ENCODE assay signal across 24 cellular contexts in the genomic region with DNA sequence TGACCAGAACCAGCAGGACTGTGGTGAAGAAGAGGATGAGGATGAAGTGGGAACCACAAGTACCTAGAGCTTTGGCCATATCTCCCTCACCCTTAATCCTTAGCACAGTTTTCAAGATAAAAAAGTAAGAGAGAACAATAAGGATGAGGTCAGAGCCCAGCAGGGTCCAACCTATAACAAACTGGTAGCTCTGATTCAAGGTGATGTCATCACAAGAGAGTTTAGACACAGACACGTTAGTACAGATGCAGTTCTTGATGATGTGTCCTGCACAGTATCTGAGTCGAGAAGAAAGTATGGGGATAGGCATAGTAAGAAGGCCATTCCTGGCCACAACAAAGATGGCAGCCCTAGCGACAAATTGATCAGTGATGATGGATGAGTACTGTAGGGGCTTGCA. TPM values are rescaled to one million over a fixed set of nuclear protein-coding genes. Genes with fewer than 3 reads are reported as not detected.
DNase-seq lines count a peak whose midpoint lies in the region; ATAC-seq, FAIRE-seq and TF ChIP-seq lines count a peak whose summit lies in the region.
"Had no signal": no experiment of that assay in that cellular context is flagged by ENCODE, and none has a peak within 500 bp of the region (broad histone marks: within the 10 kb centered on the region; RNA-seq: fewer than 3 reads in every experiment).

No MANE protein-coding gene starts in this region.

- H3K79me1 ChIP-seq in neuronal stem cell (ENCODE audit: low read depth, low read length): no peaks in the 10 kb centered on the region

- in situ Hi-C loops in K562 (cut with MboI): no loop called here

- H3K4me3 ChIP-seq in HEK293 (ENCODE audit: low read depth, low read length) (no peak overlapping the region), K562 (no peak overlapping the region), neuronal stem cell (ENCODE audit: low read length in 2 of 2) (no peak overlapping the region)
- no peak overlapping the region for H3K4me3 ChIP-seq in effector memory CD4-positive, alpha-beta T cell (ENCODE audit: insufficient read depth, low read depth, low read length, poor library complexity, severe bottlenecking)

- H3K4me3 Mint-ChIP-seq in osteocyte (ENCODE audit: unreplicated experiment): no peak overlapping the region
- H3K4me3 Mint-ChIP-seq: HFFc6 had no signal

- H3K4me2 ChIP-seq in K562 (ENCODE audit: insufficient read depth, low read length) (no peak overlapping the region), neuronal stem cell (ENCODE audit: insufficient read depth, low read length, poor library complexity, severe bottlenecking) (no peak overlapping the region)

- H3K27me3 Mint-ChIP-seq in osteocyte (ENCODE audit: unreplicated experiment): no peaks in the 10 kb centered on the region

- TF ChIP-seq RAD21 in K562 (CRISPR knock-in tag; conservative IDR thresholded peaks at IDR 0.05 in 1 of 2, IDR thresholded peaks at IDR 0.05 in 1 of 2): no peak

- H2AFZ ChIP-seq in K562 (ENCODE audit: low read depth, low read length) (no peak overlapping the region), neuronal stem cell (ENCODE audit: low read length) (no peak overlapping the region)

- TF ChIP-seq CTCF in HEK293 (tag by site-specific recombination; IDR thresholded peaks at IDR 0.05): no peak
- no peak for TF ChIP-seq CTCF in K562 (IDR thresholded peaks at IDR 0.05 in 2 of 3, conservative IDR thresholded peaks at IDR 0.05 in 1 of 3; ENCODE audit: insufficient read depth in 2 of 3, low read depth in 1 of 3, low read length in 3 of 3)
- no peak for TF ChIP-seq CTCF in osteocyte (IDR thresholded peaks at IDR 0.05)

- ATAC-seq in K562: no peak
- ATAC-seq: SK-N-SH treated with all-trans-retinoic acid at 6 μM for 48 hours had no signal

- H3K27me3 ChIP-seq in K562 (ENCODE audit: control insufficient read depth in 2 of 2, insufficient read depth in 2 of 2, low read length in 2 of 2) (peaks cover 0 to 7% of the 10 kb centered on the region in 2 experiments; a peak in 2 of 5 replicates), neuronal stem cell (ENCODE audit: control insufficient read depth in 3 of 3, insufficient read depth in 3 of 3, low read depth in 1 of 3, low read length in 3 of 3) (no peaks in the 10 kb centered on the region)
- no peaks in the 10 kb centered on the region for H3K27me3 ChIP-seq in effector memory CD4-positive, alpha-beta T cell (replicated peaks; ENCODE audit: control insufficient read depth, insufficient read depth, low read length, poor library complexity, severe bottlenecking)
- H3K27me3 ChIP-seq: BE2C had no signal

- H2AK5ac ChIP-seq in neuronal stem cell (ENCODE audit: low read depth, low read length): no peak overlapping the region

- H3K36me3 ChIP-seq in HEK293 (ENCODE audit: control insufficient read depth in 2 of 2, insufficient read depth in 1 of 2, low read length in 2 of 2) (no peaks in the 10 kb centered on the region), K562 (ENCODE audit: control insufficient read depth, insufficient read depth, low read length) (no peaks in the 10 kb centered on the region), neuronal stem cell (replicated peaks in 1 of 2; ENCODE audit: control insufficient read depth in 2 of 2, insufficient read depth in 2 of 2, low read length in 2 of 2) (no peaks in the 10 kb centered on the region)
- H3K36me3 ChIP-seq in effector memory CD4-positive, alpha-beta T cell (ENCODE audit: control insufficient read depth, insufficient read depth, low read length): no peaks in the 10 kb centered on the region
- H3K36me3 ChIP-seq: BE2C had no signal

- no peak overlapping the region for H3K4ac ChIP-seq in neuronal stem cell (ENCODE audit: low read length)

- 0% methylated on average over 3 of the region's 3 CpGs for WGBS in K562 (ENCODE audit: insufficient coverage, low coverage, missing lambda C conversion rate)
- WGBS in neuronal stem cell (ENCODE audit: extremely low coverage in 2 of 2, insufficient read length in 2 of 2, insufficient replicate concordance in 1 of 2), 2 donors: no CpG with 5 or more reads among the region's 3 CpGs

- no peak overlapping the region for H3K27ac Mint-ChIP-seq in osteocyte (ENCODE audit: unreplicated experiment)
- H3K27ac Mint-ChIP-seq: HFFc6 had no signal

- H3K4me1 Mint-ChIP-seq in osteocyte (ENCODE audit: unreplicated experiment): no peaks in the 10 kb centered on the region

- H3K9ac ChIP-seq in K562 (ENCODE audit: insufficient read depth in 1 of 2, low read depth in 2 of 2, low read length in 2 of 2) (no peak overlapping the region), neuronal stem cell (ENCODE audit: low read depth, low read length, poor library complexity) (no peak overlapping the region)

- FAIRE-seq in K562 (lab: Jason Lieb, UNC): no peak
- FAIRE-seq: D721Med, HTR-8/SVneo had no signal

- no peak overlapping the region for H4K8ac ChIP-seq in neuronal stem cell (ENCODE audit: low read depth, low read length)

- no peak overlapping the region for H2BK12ac ChIP-seq in neuronal stem cell (ENCODE audit: low read length)

- H3K36me3 Mint-ChIP-seq in osteocyte (ENCODE audit: unreplicated experiment): no peaks in the 10 kb centered on the region

- CTCF ChIA-PET in HEK293 (lab: Yijun Ruan, JAX): no interaction called here
- CTCF ChIA-PET in K562 (lab: Yijun Ruan, JAX; ENCODE audit: low intra/inter-chr PET ratio): no interaction called here

- no peaks in the 10 kb centered on the region for H4K20me1 ChIP-seq in K562 (replicated peaks; ENCODE audit: control insufficient read depth, insufficient read depth, low read length)

- no peaks in the 10 kb centered on the region for H3K9me3 ChIP-seq in HEK293 (ENCODE audit: control insufficient read depth, insufficient read depth, low read depth, low read length)
- 0 out of 2 replicates have a peak, but pooled peaks cover 1% of the 10 kb centered on the region for H3K9me3 ChIP-seq in K562 (replicated peaks; ENCODE audit: control insufficient read depth, insufficient read depth, low read depth, low read length)
- peaks cover 0 to 4% of the 10 kb centered on the region in 2 donors for H3K9me3 ChIP-seq in neuronal stem cell (replicated peaks in 1 of 2; ENCODE audit: control insufficient read depth in 2 of 2, insufficient read depth in 1 of 2, low read depth in 1 of 2, low read length in 2 of 2)
- no peaks in the 10 kb centered on the region for H3K9me3 ChIP-seq in effector memory CD4-positive, alpha-beta T cell (ENCODE audit: control insufficient read depth, low read length)
- H3K9me3 ChIP-seq: BE2C had no signal

- intact Hi-C loops in K562 (cut with micrococcal nuclease): no loop called here

- H3K9me3 Mint-ChIP-seq in osteocyte (ENCODE audit: unreplicated experiment): peaks cover 22% of the 10 kb centered on the region

- no peak overlapping the region for H2BK15ac ChIP-seq in neuronal stem cell (ENCODE audit: low read length)

- no peak overlapping the region for H3K18ac ChIP-seq in neuronal stem cell (ENCODE audit: low read length)

- no peak overlapping the region for H3K14ac ChIP-seq in neuronal stem cell (ENCODE audit: low read length)

- peak overlapping the region; percentile 20 for H3K23ac ChIP-seq in neuronal stem cell (ENCODE audit: low read depth, low read length, poor library complexity)

- no peaks in the 10 kb centered on the region for H3K9me1 ChIP-seq in K562 (ENCODE audit: control insufficient read depth, insufficient read depth, low read length)

- H3K79me2 ChIP-seq in K562 (ENCODE audit: control insufficient read depth, insufficient read depth, low read length): no peaks in the 10 kb centered on the region

- H4K91ac ChIP-seq in neuronal stem cell (ENCODE audit: low read depth, low read length, poor library complexity): no peak overlapping the region

- peak; percentile 7 for DNase-seq in Daoy (ENCODE audit: low read depth)
- no peak for DNase-seq in K562 (ENCODE audit: extremely low read depth in 1 of 4, low spot score in 3 of 4)
- no peak for DNase-seq in neuronal stem cell (ENCODE audit: low spot score)
- DNase-seq in effector memory CD4-positive, alpha-beta T cell: no peak
- DNase-seq in NCI-H1694 treated with DMSO at 0.1 percent for 48 hours (lab: John Stamatoyannopoulos, UW): no peak
- no peak for DNase-seq in osteocyte (ENCODE audit: extremely low spot score, unreplicated experiment)
- DNase-seq: BE2C, DMS53, EL, H7, HFFc6, IMR-90, NCI-H1048, NCI-H1436, NCI-H2029, NCI-H226, NCI-H510A treated with DMSO at 0.1 percent for 48 hours, NCI-H748 treated with DMSO at 0.1 percent for 48 hours had no signal

- POLR2A ChIA-PET in HEK293 (lab: Yijun Ruan, JAX) (no interaction called here), K562 (lab: Yijun Ruan, JAX) (interaction anchor here (0.6 kb wide), 1 partner anchor 171 kb away, joined by 3 read pairs; no protein-coding TSS in a partner anchor)

- no peak for TF ChIP-seq POLR2A in K562 (conservative IDR thresholded peaks at IDR 0.05)

- no peaks in the 10 kb centered on the region for H3K4me1 ChIP-seq in HEK293 (ENCODE audit: control insufficient read depth, insufficient read depth, low read length)
- H3K4me1 ChIP-seq in K562 (replicated peaks in 1 of 2; ENCODE audit: control insufficient read depth in 2 of 2, insufficient read depth in 2 of 2, low read length in 2 of 2): no peaks in the 10 kb centered on the region
- H3K4me1 ChIP-seq in neuronal stem cell (ENCODE audit: control insufficient read depth in 2 of 2, insufficient read depth in 1 of 2, low read depth in 1 of 2, low read length in 2 of 2): no peaks in the 10 kb centered on the region
- H3K4me1 ChIP-seq in effector memory CD4-positive, alpha-beta T cell (ENCODE audit: control insufficient read depth, insufficient read depth, low read length, poor library complexity, severe bottlenecking): no peaks in the 10 kb centered on the region
- H3K4me1 ChIP-seq: BE2C had no signal

- no peak overlapping the region for H2BK5ac ChIP-seq in neuronal stem cell (ENCODE audit: low read length)

- TF ChIP-seq EP300 in K562 (IDR thresholded peaks at IDR 0.05; ENCODE audit: low read length): no peak

- H3K27ac ChIP-seq in HEK293 (ENCODE audit: extremely low read depth, low read depth, low read length): no peak overlapping the region
- no peak overlapping the region for H3K27ac ChIP-seq in K562 (ENCODE audit: extremely low read depth, low read depth, low read length)
- no peak overlapping the region for H3K27ac ChIP-seq in neuronal stem cell (replicated peaks; ENCODE audit: low read length)
- H3K27ac ChIP-seq in effector memory CD4-positive, alpha-beta T cell (ENCODE audit: insufficient read depth, low read length, poor library complexity, severe bottlenecking): no peak overlapping the region
- H3K27ac ChIP-seq: HL-60 had no signal

- no peak overlapping the region for H2BK120ac ChIP-seq in neuronal stem cell (ENCODE audit: low read depth, low read length)

- no TSS peak for BruUV-seq in K562 (replicated peaks; lab: Mats Ljungman, UMichigan)

RNA-seq across cellular contexts. Expression of a gene that starts 0.6 kb away (rescaled TPM):
- total RNA-seq in Daoy (2014; rRNA removed; shearing (Covaris generic)): not detected in 2 replicates
- not detected in 2 replicates for total RNA-seq in K562 (2011; cell fraction: chromatin; rRNA removed; ENCODE audit: low replicate concordance)
- not detected in 2 replicates for total RNA-seq in K562 (2011; cell fraction: nucleolus; rRNA removed)
- total RNA-seq in K562 (2011; cell fraction: nucleoplasm; rRNA removed): not detected in 2 replicates
- total RNA-seq in K562 (2014; rRNA removed): not detected in 2 replicates
- not detected in 2 replicates for total RNA-seq in K562 (2014; rRNA removed; fragmentation: Illumina TruSeq; extraction: Trizol)
- total RNA-seq in K562 (2015; rRNA removed; fragmentation: Illumina TruSeq; extraction: Trizol): not detected in 2 replicates
- total RNA-seq in K562 (2021): not detected in 2 replicates
- polyA plus RNA-seq in K562 (2011; rRNA removed): not detected in 2 replicates
- polyA plus RNA-seq in K562 (2011; cell fraction: cytosol; rRNA removed): not detected in 2 replicates
- polyA plus RNA-seq in K562 (2011; cell fraction: nucleus; rRNA removed): not detected in 2 replicates
- polyA plus RNA-seq in K562 (2012): not detected in 2 replicates
- polyA plus RNA-seq in K562 (2014; fragmentation: Illumina TruSeq; extraction: Trizol): not detected in 2 replicates
- polyA plus RNA-seq in K562 (2014; fragmentation: Nextera tagmentation; extraction: Ambion mirVana): not detected
- polyA plus RNA-seq in K562 (2014; rRNA removed): not detected in 2 replicates
- polyA minus RNA-seq in K562 (2011; rRNA and poly(A)+ RNA removed): 0.39 TPM in 1 of 2 replicates, not detected in the other
- not detected in 2 replicates for polyA minus RNA-seq in K562 (2011; cell fraction: cytosol; rRNA and poly(A)+ RNA removed)
- polyA minus RNA-seq in K562 (2011; cell fraction: nucleus; rRNA and poly(A)+ RNA removed): not detected in 2 replicates
- not detected for polyA plus RNA-seq in neuronal stem cell (2013, experiment 1 of 2)
- not detected for polyA plus RNA-seq in neuronal stem cell (2013, experiment 2 of 2)
- total RNA-seq in osteocyte: not detected in 2 replicates
- total RNA-seq: A673, H7, HFFc6, IMR-90 had no signal
- polyA plus RNA-seq: IMR-90 had no signal

RNA-seq across cellular contexts. Expression of a gene that starts 19.1 kb away (rescaled TPM):
- total RNA-seq in Daoy (2014; rRNA removed; shearing (Covaris generic)): not detected in 2 replicates
- total RNA-seq in K562 (2011; cell fraction: chromatin; rRNA removed; ENCODE audit: low replicate concordance): not detected in 2 replicates
- not detected in 2 replicates for total RNA-seq in K562 (2011; cell fraction: nucleolus; rRNA removed)
- total RNA-seq in K562 (2011; cell fraction: nucleoplasm; rRNA removed): not detected in 2 replicates
- total RNA-seq in K562 (2014; rRNA removed) (not detected in 2 replicates), K562 (2014; rRNA removed; fragmentation: Illumina TruSeq; extraction: Trizol) (not detected in 2 replicates), K562 (2015; rRNA removed; fragmentation: Illumina TruSeq; extraction: Trizol) (not detected in 2 replicates), K562 (2021) (not detected in 2 replicates), osteocyte (not detected in 2 replicates)
- polyA plus RNA-seq in K562 (2011; rRNA removed) (not detected in 2 replicates), K562 (2014; fragmentation: Illumina TruSeq; extraction: Trizol) (not detected in 2 replicates), K562 (2014; fragmentation: Nextera tagmentation; extraction: Ambion mirVana) (not detected), K562 (2014; rRNA removed) (not detected in 2 replicates)
- not detected in 2 replicates for polyA plus RNA-seq in K562 (2011; cell fraction: cytosol; rRNA removed)
- polyA plus RNA-seq in K562 (2011; cell fraction: nucleus; rRNA removed): not detected in 2 replicates
- not detected in 2 replicates for polyA plus RNA-seq in K562 (2012)
- polyA minus RNA-seq in K562 (2011; rRNA and poly(A)+ RNA removed): not detected in 2 replicates
- polyA minus RNA-seq in K562 (2011; cell fraction: cytosol; rRNA and poly(A)+ RNA removed): not detected in 2 replicates
- polyA minus RNA-seq in K562 (2011; cell fraction: nucleus; rRNA and poly(A)+ RNA removed): not detected in 2 replicates
- not detected for polyA plus RNA-seq in neuronal stem cell (2013, experiment 1 of 2)
- not detected for polyA plus RNA-seq in neuronal stem cell (2013, experiment 2 of 2)
- total RNA-seq: A673, H7, HFFc6, IMR-90 had no signal
- polyA plus RNA-seq: IMR-90 had no signal

RNA-seq across cellular contexts. Expression of a gene that starts 25.7 kb away (rescaled TPM):
- 0.11 and 1.3 TPM in 2 replicates for total RNA-seq in Daoy (2014; rRNA removed; shearing (Covaris generic))
- total RNA-seq in K562 (2011; cell fraction: chromatin; rRNA removed; ENCODE audit: low replicate concordance): not detected in 2 replicates
- total RNA-seq in K562 (2011; cell fraction: nucleolus; rRNA removed): not detected in 2 replicates
- total RNA-seq in K562 (2011; cell fraction: nucleoplasm; rRNA removed): not detected in 2 replicates
- not detected in 2 replicates for total RNA-seq in K562 (2014; rRNA removed)
- total RNA-seq in K562 (2014; rRNA removed; fragmentation: Illumina TruSeq; extraction: Trizol): not detected in 2 replicates
- not detected in 2 replicates for total RNA-seq in K562 (2015; rRNA removed; fragmentation: Illumina TruSeq; extraction: Trizol)
- total RNA-seq in K562 (2021): not detected in 2 replicates
- polyA plus RNA-seq in K562 (2011; rRNA removed): not detected in 2 replicates
- not detected in 2 replicates for polyA plus RNA-seq in K562 (2011; cell fraction: cytosol; rRNA removed)
- polyA plus RNA-seq in K562 (2011; cell fraction: nucleus; rRNA removed): not detected in 2 replicates
- not detected in 2 replicates for polyA plus RNA-seq in K562 (2012)
- polyA plus RNA-seq in K562 (2014; fragmentation: Illumina TruSeq; extraction: Trizol): not detected in 2 replicates
- polyA plus RNA-seq in K562 (2014; fragmentation: Nextera tagmentation; extraction: Ambion mirVana): not detected
- polyA plus RNA-seq in K562 (2014; rRNA removed): not detected in 2 replicates
- not detected in 2 replicates for polyA minus RNA-seq in K562 (2011; rRNA and poly(A)+ RNA removed)
- not detected in 2 replicates for polyA minus RNA-seq in K562 (2011; cell fraction: cytosol; rRNA and poly(A)+ RNA removed)
- not detected in 2 replicates for polyA minus RNA-seq in K562 (2011; cell fraction: nucleus; rRNA and poly(A)+ RNA removed)
- not detected for polyA plus RNA-seq in neuronal stem cell (2013, experiment 1 of 2)
- not detected for polyA plus RNA-seq in neuronal stem cell (2013, experiment 2 of 2)
- not detected in 2 replicates for total RNA-seq in osteocyte
- total RNA-seq: A673, H7, HFFc6, IMR-90 had no signal
- polyA plus RNA-seq: IMR-90 had no signal

RNA-seq across cellular contexts. Expression of a gene that starts 39.0 kb away (rescaled TPM):
- total RNA-seq in Daoy (2014; rRNA removed; shearing (Covaris generic)): not detected in 2 replicates
- not detected in 2 replicates for total RNA-seq in K562 (2011; cell fraction: chromatin; rRNA removed; ENCODE audit: low replicate concordance)
- total RNA-seq in K562 (2011; cell fraction: nucleolus; rRNA removed): not detected in 2 replicates
- not detected in 2 replicates for total RNA-seq in K562 (2011; cell fraction: nucleoplasm; rRNA removed)
- total RNA-seq in K562 (2014; rRNA removed) (not detected in 2 replicates), K562 (2014; rRNA removed; fragmentation: Illumina TruSeq; extraction: Trizol) (not detected in 2 replicates), K562 (2015; rRNA removed; fragmentation: Illumina TruSeq; extraction: Trizol) (not detected in 2 replicates), K562 (2021) (not detected in 2 replicates), osteocyte (0.08 and 0.10 TPM in 2 replicates)
- polyA plus RNA-seq in K562 (2011; rRNA removed) (not detected in 2 replicates), K562 (2014; fragmentation: Illumina TruSeq; extraction: Trizol) (not detected in 2 replicates), K562 (2014; fragmentation: Nextera tagmentation; extraction: Ambion mirVana) (not detected), K562 (2014; rRNA removed) (not detected in 2 replicates)
- not detected in 2 replicates for polyA plus RNA-seq in K562 (2011; cell fraction: cytosol; rRNA removed)
- polyA plus RNA-seq in K562 (2011; cell fraction: nucleus; rRNA removed): not detected in 2 replicates
- not detected in 2 replicates for polyA plus RNA-seq in K562 (2012)
- polyA minus RNA-seq in K562 (2011; rRNA and poly(A)+ RNA removed): not detected in 2 replicates
- polyA minus RNA-seq in K562 (2011; cell fraction: cytosol; rRNA and poly(A)+ RNA removed): not detected in 2 replicates
- not detected in 2 replicates for polyA minus RNA-seq in K562 (2011; cell fraction: nucleus; rRNA and poly(A)+ RNA removed)
- not detected for polyA plus RNA-seq in neuronal stem cell (2013, experiment 1 of 2)
- polyA plus RNA-seq in neuronal stem cell (2013, experiment 2 of 2): not detected
- total RNA-seq: A673, H7, HFFc6, IMR-90 had no signal
- polyA plus RNA-seq: IMR-90 had no signal
